18 cellular contexts compared by ENCODE assay signal in the genomic region with DNA sequence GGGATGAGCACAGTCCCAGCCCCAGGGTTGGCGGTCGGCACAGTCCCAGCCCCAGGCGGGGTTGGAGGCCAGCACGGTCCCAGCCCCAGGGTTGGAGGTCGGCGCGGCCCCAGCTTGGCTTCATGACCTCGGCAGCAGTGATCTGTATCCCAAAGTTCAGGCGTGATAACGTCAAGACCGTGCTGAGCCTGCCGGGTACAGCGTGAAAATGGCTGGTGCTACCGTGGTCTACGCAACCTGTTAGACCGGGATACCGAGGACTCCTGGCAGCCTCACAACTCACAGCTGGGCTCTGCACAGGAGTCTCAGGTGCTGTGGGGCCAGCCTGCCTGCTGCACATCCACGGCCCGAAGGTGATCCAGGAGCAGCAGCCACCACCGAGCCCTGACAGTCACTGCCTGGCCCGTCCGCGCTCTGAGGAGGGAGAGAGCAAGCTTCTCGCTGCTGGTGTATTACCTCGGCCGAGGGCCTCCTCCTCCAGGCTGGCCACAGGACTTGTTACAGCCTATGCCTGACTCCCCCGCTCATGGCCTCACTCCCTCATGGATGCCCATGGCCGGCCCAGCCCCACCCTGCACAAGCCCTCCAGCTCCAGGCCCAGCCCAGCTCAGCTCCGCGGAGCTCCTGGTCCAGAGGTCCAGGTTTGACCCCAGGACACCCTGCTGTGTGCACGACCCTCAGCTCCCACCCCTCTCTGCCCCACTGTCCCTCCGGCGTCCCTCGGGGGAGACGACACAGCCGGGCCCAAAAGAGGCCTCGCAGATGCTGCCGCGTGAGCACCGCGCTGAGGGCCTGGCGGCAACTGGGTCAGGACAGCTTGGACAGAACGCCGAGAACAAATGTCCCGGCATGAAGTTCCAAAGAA.
DNase-seq lines count a peak whose midpoint lies in the region; ATAC-seq and TF ChIP-seq lines count a peak whose summit lies in the region.
"Had no signal": no experiment of that assay in that cellular context is flagged by ENCODE, and none has a peak within 500 bp of the region (broad histone marks: within the 10 kb centered on the region; RNA-seq: fewer than 3 reads in every experiment).

No MANE protein-coding gene starts in this region.

- ATAC-seq in RWPE2 (ENCODE audit: low read depth) (no peak), left ventricle myocardium superior (peak; percentile 25), GM18519 (IDR thresholded peaks at IDR 0.05; ENCODE audit: low FRiP score, unreplicated experiment) (no peak)
- ATAC-seq: naive thymus-derived CD4-positive, alpha-beta T cell had no signal

- H3K9me3 ChIP-seq in BLaER1 (peaks cover 14% of the 10 kb centered on the region), RWPE2 (ENCODE audit: severe bottlenecking) (no peaks in the 10 kb centered on the region), sigmoid colon (no peaks in the 10 kb centered on the region), mesenchymal stem cell (ENCODE audit: control insufficient read depth, low read length) (peaks cover 8% of the 10 kb centered on the region)
- H3K9me3 ChIP-seq: right lobe of liver, SJSA1, vagina had no signal

- no peak overlapping the region for H3K4me3 ChIP-seq in BLaER1
- H3K4me3 ChIP-seq in RWPE2 (ENCODE audit: severe bottlenecking), result no peak overlapping the region
- H3K4me3 ChIP-seq in sigmoid colon, result no peak overlapping the region
- no peak overlapping the region for H3K4me3 ChIP-seq in mesenchymal stem cell (ENCODE audit: insufficient read depth in 1 of 2, low read depth in 1 of 2, low read length in 2 of 2)
- H3K4me3 ChIP-seq: PC-9, right lobe of liver, SJSA1, vagina had no signal

- no peak overlapping the region for H3K23ac ChIP-seq in mesenchymal stem cell (ENCODE audit: low read length in 2 of 2)

- no peak overlapping the region for H2AK5ac ChIP-seq in mesenchymal stem cell (ENCODE audit: low read length, severe bottlenecking)

- H4K8ac ChIP-seq in mesenchymal stem cell (ENCODE audit: low read length), result no peak overlapping the region

- no peak for TF ChIP-seq CTCF in RWPE2 (IDR thresholded peaks at IDR 0.05; ENCODE audit: poor library complexity, severe bottlenecking)
- no peak for TF ChIP-seq CTCF in sigmoid colon (IDR thresholded peaks at IDR 0.05)

- H3K27ac ChIP-seq in BLaER1 (no peak overlapping the region), RWPE2 (ENCODE audit: poor library complexity, severe bottlenecking) (no peak overlapping the region), sigmoid colon (no peak overlapping the region), mesenchymal stem cell (ENCODE audit: low read length, poor library complexity, severe bottlenecking) (no peak overlapping the region)
- H3K27ac ChIP-seq: PC-9, right lobe of liver, SJSA1, vagina had no signal

- WGBS in sigmoid colon, 2 donors, result 92 to 95% methylated on average over 45 of the region's 45 CpGs
- WGBS in mesenchymal stem cell, result 95% methylated on average over 43 of the region's 45 CpGs

- H4K20me1 ChIP-seq in BLaER1, result peaks cover 69% of the 10 kb centered on the region

- H2BK120ac ChIP-seq in mesenchymal stem cell (ENCODE audit: low read depth, low read length), result no peak overlapping the region

- no peak overlapping the region for H3K18ac ChIP-seq in mesenchymal stem cell (ENCODE audit: low read depth in 1 of 2, low read length in 2 of 2)

- H2BK15ac ChIP-seq in mesenchymal stem cell (ENCODE audit: low read depth, poor library complexity, severe bottlenecking), result no peak overlapping the region

- DNase-seq in RWPE2 (ENCODE audit: low spot score), result peak; percentile 57
- DNase-seq in left ventricle myocardium superior, result no peak
- DNase-seq in sigmoid colon, result peak; percentile 59
- DNase-seq in SW480 (ENCODE audit: low spot score), result no peak
- no peak for DNase-seq in mesenchymal stem cell
- DNase-seq: activated CD4-positive, alpha-beta T cell treated with anti-CD3 and anti-CD28 coated beads for 48 hours; mesendoderm; naive thymus-derived CD4-positive, alpha-beta T cell; NCI-H1092; NCI-H1930; NCI-H345; stimulated activated CD4-positive, alpha-beta T cell treated with anti-CD3 and anti-CD28 coated beads, Interleukin-15, amount 100 ng/mL, for 24 hours had no signal

- no peaks in the 10 kb centered on the region for H3K27me3 ChIP-seq in BLaER1
- H3K27me3 ChIP-seq in RWPE2 (ENCODE audit: insufficient read depth, poor library complexity, severe bottlenecking), result no peaks in the 10 kb centered on the region
- no peaks in the 10 kb centered on the region for H3K27me3 ChIP-seq in sigmoid colon
- H3K27me3 ChIP-seq in mesenchymal stem cell (ENCODE audit: control insufficient read depth in 1 of 2, insufficient read depth in 1 of 2, low read length in 2 of 2), result no peaks in the 10 kb centered on the region
- H3K27me3 ChIP-seq: right lobe of liver, SJSA1, vagina had no signal

- H3K4me2 ChIP-seq in BLaER1 (peak overlapping the region; percentile 36; the same call in 1 of the 2 replicates), mesenchymal stem cell (ENCODE audit: low read length, poor library complexity, severe bottlenecking) (no peak overlapping the region)
- H3K4me2 ChIP-seq: PC-9 had no signal

- no peak overlapping the region for H4K91ac ChIP-seq in mesenchymal stem cell (ENCODE audit: low read length)

- H2AFZ ChIP-seq in mesenchymal stem cell (ENCODE audit: low read depth, low read length), result no peak overlapping the region
- H2AFZ ChIP-seq: PC-9 had no signal

- H3K36me3 ChIP-seq in BLaER1, result peaks cover 22% of the 10 kb centered on the region
- H3K36me3 ChIP-seq in RWPE2 (ENCODE audit: low read depth), result no peaks in the 10 kb centered on the region
- H3K36me3 ChIP-seq in sigmoid colon, result no peaks in the 10 kb centered on the region
- H3K36me3 ChIP-seq in mesenchymal stem cell (ENCODE audit: control insufficient read depth in 1 of 2, insufficient read depth in 2 of 2, low read depth in 1 of 2, low read length in 2 of 2), result peaks cover 0 to 4% of the 10 kb centered on the region in 2 experiments
- H3K36me3 ChIP-seq: right lobe of liver, SJSA1, vagina had no signal

- H2BK12ac ChIP-seq in mesenchymal stem cell (ENCODE audit: low read length in 2 of 2), result no peak overlapping the region

- no peaks in the 10 kb centered on the region for H3K79me1 ChIP-seq in mesenchymal stem cell (replicated peaks; ENCODE audit: low read length, poor library complexity, severe bottlenecking)

- H3K9ac ChIP-seq in BLaER1, result no peak overlapping the region
- H3K9ac ChIP-seq in mesenchymal stem cell (ENCODE audit: low read length), result no peak overlapping the region

- H2BK5ac ChIP-seq in mesenchymal stem cell (ENCODE audit: low read depth, low read length, poor library complexity, severe bottlenecking), result no peak overlapping the region

- no peak for TF ChIP-seq POLR2A in sigmoid colon (IDR thresholded peaks at IDR 0.05)

- no peak overlapping the region for H3K4ac ChIP-seq in mesenchymal stem cell (ENCODE audit: low read depth in 1 of 2, low read length in 2 of 2)

- H3K14ac ChIP-seq in mesenchymal stem cell (ENCODE audit: low read length in 2 of 2), result no peak overlapping the region

- H3K4me1 ChIP-seq in BLaER1, result peaks cover 36% of the 10 kb centered on the region
- H3K4me1 ChIP-seq in RWPE2 (ENCODE audit: insufficient read depth, poor library complexity, severe bottlenecking), result no peaks in the 10 kb centered on the region
- no peaks in the 10 kb centered on the region for H3K4me1 ChIP-seq in sigmoid colon
- peaks cover 3% of the 10 kb centered on the region for H3K4me1 ChIP-seq in mesenchymal stem cell (ENCODE audit: control insufficient read depth, insufficient read depth, low read depth, low read length)
- H3K4me1 ChIP-seq: right lobe of liver, SJSA1, vagina had no signal

- no peak for TF ChIP-seq EP300 in sigmoid colon (IDR thresholded peaks at IDR 0.05)

- intact Hi-C loops in left ventricle myocardium superior (cut with micrococcal nuclease), result no loop called here
- intact Hi-C loops in sigmoid colon (cut with DNase I), result no loop called here

Comparison
In these comparisons a context has a peak if more than half of its experiments do, and no peak if none do; other contexts are left out.
1. DNase-seq: peak in RWPE2 (single experiment) and sigmoid colon (single experiment); none in left ventricle myocardium superior (single experiment), SW480 (single experiment) and mesenchymal stem cell (single experiment).